15 cellular contexts compared by ENCODE assay signal in the genomic region with DNA sequence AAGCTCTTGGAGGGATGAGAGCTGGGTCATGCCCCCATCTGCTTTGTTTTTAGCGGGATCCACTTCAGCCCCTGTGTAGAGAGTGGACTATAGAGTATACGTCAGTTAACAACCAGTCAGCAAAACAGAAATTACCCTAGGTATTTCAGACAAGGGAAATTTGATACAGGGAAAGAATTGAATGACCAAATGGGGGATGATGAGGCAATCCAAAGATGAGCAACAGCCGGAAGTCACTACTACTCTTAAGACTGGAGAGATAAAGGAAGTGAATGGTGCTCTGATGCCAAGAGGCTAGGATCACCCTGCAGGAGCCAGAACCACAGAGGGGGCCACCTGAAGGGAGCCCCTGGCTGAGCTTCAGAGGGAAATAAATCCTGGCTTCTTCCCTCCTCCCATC. TPM values are rescaled to one million over a fixed set of nuclear protein-coding genes. Genes with fewer than 3 reads are reported as not detected.
DNase-seq lines count a peak whose midpoint lies in the region; ATAC-seq and TF ChIP-seq lines count a peak whose summit lies in the region.
"Had no signal": no experiment of that assay in that cellular context is flagged by ENCODE, and none has a peak within 500 bp of the region (broad histone marks: within the 10 kb centered on the region; RNA-seq: fewer than 3 reads in every experiment).

No MANE protein-coding gene starts in this region.

- intact Hi-C loops in prostate gland (cut with DNase I): no loop called here

- DNase-seq in COLO668 (lab: John Stamatoyannopoulos, UW; ENCODE audit: unreplicated experiment) (peak; percentile 8), NB4 (ENCODE audit: low read depth) (peak; percentile 88), hepatic stellate cell (ENCODE audit: low spot score) (peak; percentile 29), prostate gland (ENCODE audit: low spot score) (no peak)
- no peak for DNase-seq in stimulated activated CD4-positive, alpha-beta T cell treated with anti-CD3 and anti-CD28 coated beads, Interleukin-4, amount 100 ng/mL, for 24 hours
- DNase-seq: adrenal gland, islet precursor cell, NCI-H1694, nucleus accumbens, SW 1271, transverse colon had no signal

- no peak overlapping the region for H3K27ac ChIP-seq in prostate gland
- H3K27ac ChIP-seq: adrenal gland, transverse colon had no signal

- ATAC-seq in SK-N-SH treated with all-trans-retinoic acid at 6 μM for 48 hours (peak; percentile 69), HG03432 (IDR thresholded peaks at IDR 0.05; ENCODE audit: unreplicated experiment) (no peak), GM19395 (IDR thresholded peaks at IDR 0.05; ENCODE audit: unreplicated experiment) (no peak)

- no peaks in the 10 kb centered on the region for H3K27me3 ChIP-seq in prostate gland (replicated peaks; ENCODE audit: insufficient read depth)
- H3K27me3 ChIP-seq: adrenal gland had no signal

- H3K9me3 ChIP-seq in prostate gland: no peaks in the 10 kb centered on the region
- H3K9me3 ChIP-seq: adrenal gland, transverse colon had no signal

- peaks cover 8% of the 10 kb centered on the region for H3K4me1 ChIP-seq in prostate gland (replicated peaks)

- no peak overlapping the region for H3K4me3 ChIP-seq in NB4 (ENCODE audit: low read depth, low read length)
- no peak overlapping the region for H3K4me3 ChIP-seq in prostate gland
- H3K4me3 ChIP-seq: adrenal gland, transverse colon had no signal

- H3K36me3 ChIP-seq in prostate gland: no peaks in the 10 kb centered on the region
- H3K36me3 ChIP-seq: transverse colon had no signal

- TF ChIP-seq POLR2A in NB4 (IDR thresholded peaks at IDR 0.05; ENCODE audit: extremely low read depth, insufficient read length) (no peak), prostate gland (IDR thresholded peaks at IDR 0.05) (no peak)

- WGBS in prostate gland: 67% methylated on average over 3 of the region's 3 CpGs

- TF ChIP-seq CTCF in NB4 (IDR thresholded peaks at IDR 0.05; ENCODE audit: low read depth, low read length) (no peak), prostate gland (IDR thresholded peaks at IDR 0.05) (no peak)

TF ChIP-seq in SK-N-SH treated with all-trans-retinoic acid at 6 μM for 48 hours, 23 proteins besides CTCF, POLR2A, EP300 and RAD21:
- TF ChIP-seq TCF4 (CRISPR knock-in tag; IDR thresholded peaks at IDR 0.05; ENCODE audit: borderline replicate concordance) (no peak), ZC3H10 (CRISPR knock-in tag; IDR thresholded peaks at IDR 0.05) (no peak), SNAI2 (CRISPR knock-in tag; IDR thresholded peaks at IDR 0.05) (no peak), RARB (CRISPR knock-in tag; IDR thresholded peaks at IDR 0.05) (no peak), ZNF8 (CRISPR knock-in tag; IDR thresholded peaks at IDR 0.05) (no peak), OSR1 (CRISPR knock-in tag; IDR thresholded peaks at IDR 0.05) (no peak), CREB5 (CRISPR knock-in tag; IDR thresholded peaks at IDR 0.05; ENCODE audit: low read depth) (no peak)
- TF ChIP-seq, protein P1, sequence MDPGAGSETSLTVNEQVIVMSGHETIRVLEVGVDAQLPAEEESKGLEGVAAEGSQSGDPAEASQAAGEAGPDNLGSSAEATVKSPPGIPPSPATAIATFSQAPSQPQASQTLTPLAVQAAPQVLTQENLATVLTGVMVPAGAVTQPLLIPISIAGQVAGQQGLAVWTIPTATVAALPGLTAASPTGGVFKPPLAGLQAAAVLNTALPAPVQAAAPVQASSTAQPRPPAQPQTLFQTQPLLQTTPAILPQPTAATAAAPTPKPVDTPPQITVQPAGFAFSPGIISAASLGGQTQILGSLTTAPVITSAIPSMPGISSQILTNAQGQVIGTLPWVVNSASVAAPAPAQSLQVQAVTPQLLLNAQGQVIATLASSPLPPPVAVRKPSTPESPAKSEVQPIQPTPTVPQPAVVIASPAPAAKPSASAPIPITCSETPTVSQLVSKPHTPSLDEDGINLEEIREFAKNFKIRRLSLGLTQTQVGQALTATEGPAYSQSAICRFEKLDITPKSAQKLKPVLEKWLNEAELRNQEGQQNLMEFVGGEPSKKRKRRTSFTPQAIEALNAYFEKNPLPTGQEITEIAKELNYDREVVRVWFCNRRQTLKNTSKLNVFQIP (CRISPR knock-in tag; IDR thresholded peaks at IDR 0.05; ENCODE audit: borderline replicate concordance, low read depth): no peak
- TF ChIP-seq, protein P2, sequence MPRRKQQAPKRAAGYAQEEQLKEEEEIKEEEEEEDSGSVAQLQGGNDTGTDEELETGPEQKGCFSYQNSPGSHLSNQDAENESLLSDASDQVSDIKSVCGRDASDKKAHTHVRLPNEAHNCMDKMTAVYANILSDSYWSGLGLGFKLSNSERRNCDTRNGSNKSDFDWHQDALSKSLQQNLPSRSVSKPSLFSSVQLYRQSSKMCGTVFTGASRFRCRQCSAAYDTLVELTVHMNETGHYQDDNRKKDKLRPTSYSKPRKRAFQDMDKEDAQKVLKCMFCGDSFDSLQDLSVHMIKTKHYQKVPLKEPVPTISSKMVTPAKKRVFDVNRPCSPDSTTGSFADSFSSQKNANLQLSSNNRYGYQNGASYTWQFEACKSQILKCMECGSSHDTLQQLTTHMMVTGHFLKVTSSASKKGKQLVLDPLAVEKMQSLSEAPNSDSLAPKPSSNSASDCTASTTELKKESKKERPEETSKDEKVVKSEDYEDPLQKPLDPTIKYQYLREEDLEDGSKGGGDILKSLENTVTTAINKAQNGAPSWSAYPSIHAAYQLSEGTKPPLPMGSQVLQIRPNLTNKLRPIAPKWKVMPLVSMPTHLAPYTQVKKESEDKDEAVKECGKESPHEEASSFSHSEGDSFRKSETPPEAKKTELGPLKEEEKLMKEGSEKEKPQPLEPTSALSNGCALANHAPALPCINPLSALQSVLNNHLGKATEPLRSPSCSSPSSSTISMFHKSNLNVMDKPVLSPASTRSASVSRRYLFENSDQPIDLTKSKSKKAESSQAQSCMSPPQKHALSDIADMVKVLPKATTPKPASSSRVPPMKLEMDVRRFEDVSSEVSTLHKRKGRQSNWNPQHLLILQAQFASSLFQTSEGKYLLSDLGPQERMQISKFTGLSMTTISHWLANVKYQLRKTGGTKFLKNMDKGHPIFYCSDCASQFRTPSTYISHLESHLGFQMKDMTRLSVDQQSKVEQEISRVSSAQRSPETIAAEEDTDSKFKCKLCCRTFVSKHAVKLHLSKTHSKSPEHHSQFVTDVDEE (CRISPR knock-in tag; IDR thresholded peaks at IDR 0.05): no peak

RNA-seq across cellular contexts. Expression of gene GPR62, which starts 1.7 kb away (rescaled TPM):
- total RNA-seq in prostate gland: under 1 TPM; 0.41 to 0.97 TPM
- total RNA-seq: activated CD8-positive, alpha-beta memory T cell treated with anti-CD3 and anti-CD28 coated beads for 36 hours; transverse colon had no signal

RNA-seq across cellular contexts. Expression of gene PARP3, which starts 11.3 kb away (rescaled TPM):
- 10 to 100 TPM; 22.0 to 45.9 TPM for total RNA-seq in prostate gland

RNA-seq across cellular contexts. Expression of gene RRP9, which starts 11.7 kb away (rescaled TPM):
- 10 to 100 TPM; 14.9 to 18.6 TPM for total RNA-seq in prostate gland

RNA-seq across cellular contexts. Expression of gene PCBP4, which starts 13.8 kb away (rescaled TPM):
- 10 to 100 TPM; 74.0 to 74.1 TPM for total RNA-seq in prostate gland

RNA-seq across cellular contexts. Expression of gene ABHD14B, which starts 20.4 kb away (rescaled TPM):
- 100 to 1,000 TPM in 1 of 2 donors, 10 to 100 TPM in 1; 53.7 to 128 TPM for total RNA-seq in prostate gland

Comparison
In these comparisons a context has a peak if more than half of its experiments do, and no peak if none do; other contexts are left out.
1. DNase-seq: peak in COLO668 (single experiment), NB4 (single experiment) and hepatic stellate cell (single experiment); none in prostate gland (single experiment) and stimulated activated CD4-positive, alpha-beta T cell treated with anti-CD3 and anti-CD28 coated beads, Interleukin-4, amount 100 ng/mL, for 24 hours (single experiment).